ENCODE assay signal across 20 cellular contexts in genomic region chr1:193142409-193142808, GRCh38. TPM values are rescaled to one million over a fixed set of nuclear protein-coding genes. Genes with fewer than 3 reads are reported as not detected.
"Had no signal": no experiment of that assay in that cellular context is flagged by ENCODE, and none has a peak within 500 bp of the region (broad histone marks: within the 10 kb centered on the region; RNA-seq: fewer than 3 reads in every experiment).

No MANE protein-coding gene starts in this region.

- H3K9me3 ChIP-seq: heart left ventricle, pancreas, testis, tibial nerve, upper lobe of right lung had no signal

- H3K27ac ChIP-seq: pancreas, testis, tibial nerve, upper lobe of right lung had no signal

- H3K4me3 Mint-ChIP-seq: naive B cell; nephron; stimulated activated effector memory CD8-positive, alpha-beta T cell treated with anti-CD3 and anti-CD28 coated beads, Interleukin-12 subunit alpha, Interleukin-12 subunit beta, amount 100 ng/mL, for 72 hours; stimulated activated naive CD8-positive, alpha-beta T cell treated with anti-CD3 and anti-CD28 coated beads, Interleukin-15, amount 100 ng/mL, for 72 hours had no signal

- DNase-seq: heart left ventricle; left colon; left ventricle myocardium superior; mesenchymal stem cell; naive B cell; occipital lobe; pancreas; right cardiac atrium; small intestine; stimulated activated CD4-positive, alpha-beta T cell treated with anti-CD3 and anti-CD28 coated beads, Interleukin-12 subunit alpha, Interleukin-12 subunit beta, amount 100 ng/mL, for 4 hours; stimulated activated naive CD8-positive, alpha-beta T cell treated with anti-CD3 and anti-CD28 coated beads, Interleukin-15, amount 100 ng/mL, for 72 hours; testis; upper lobe of right lung had no signal

- H3K27me3 ChIP-seq: heart left ventricle, pancreas, testis, tibial nerve, upper lobe of right lung had no signal

- H3K4me3 ChIP-seq: heart left ventricle, lung, pancreas, testis, tibial nerve, upper lobe of right lung had no signal

- H3K27ac Mint-ChIP-seq: stimulated activated effector memory CD8-positive, alpha-beta T cell treated with anti-CD3 and anti-CD28 coated beads, Interleukin-12 subunit alpha, Interleukin-12 subunit beta, amount 100 ng/mL, for 72 hours had no signal

- H3K4me1 Mint-ChIP-seq: nephron had no signal

- H3K9me3 Mint-ChIP-seq: naive B cell; nephron; stimulated activated effector memory CD8-positive, alpha-beta T cell treated with anti-CD3 and anti-CD28 coated beads, Interleukin-12 subunit alpha, Interleukin-12 subunit beta, amount 100 ng/mL, for 72 hours; stimulated activated naive CD8-positive, alpha-beta T cell treated with anti-CD3 and anti-CD28 coated beads, Interleukin-15, amount 100 ng/mL, for 72 hours had no signal

- H3K4me1 ChIP-seq: pancreas, testis, upper lobe of right lung had no signal

- H3K27me3 Mint-ChIP-seq: naive B cell; progenitor cell of endocrine pancreas; stimulated activated naive CD8-positive, alpha-beta T cell treated with anti-CD3 and anti-CD28 coated beads, Interleukin-15, amount 100 ng/mL, for 72 hours had no signal

- ATAC-seq: esophagus mucosa; heart left ventricle; left colon; left ventricle myocardium superior; pancreas; right cardiac atrium; stimulated activated naive CD8-positive, alpha-beta T cell treated with anti-CD3 and anti-CD28 coated beads, Interleukin-15, amount 100 ng/mL, for 72 hours; upper lobe of right lung had no signal

RNA-seq across cellular contexts. Expression of gene B3GALT2, which starts 44.0 kb away (rescaled TPM):
- total RNA-seq: kidney epithelial cell had no signal
